In genomic region chr18:62245177-62245576, GRCh38 we compare ENCODE assay signal across 7 cellular contexts.
"Had no signal": no experiment of that assay in that cellular context is flagged by ENCODE, and none has a peak within 500 bp of the region (broad histone marks: within the 10 kb centered on the region; RNA-seq: fewer than 3 reads in every experiment).

No MANE protein-coding gene starts in this region.

- ATAC-seq: HCT116, K562 had no signal

- H3K9me3 Mint-ChIP-seq: HFFc6 had no signal

- H3K27ac ChIP-seq: GM23248 had no signal

- H3K9me3 ChIP-seq: HAP-1 had no signal

- DNase-seq: GM23248, GOT3, HFFc6, IMR-90 had no signal

- H3K27ac Mint-ChIP-seq: HFFc6 had no signal

- H3K9ac ChIP-seq: GM23248 had no signal

- H3K4me1 ChIP-seq: HAP-1 had no signal

- H3K4me3 Mint-ChIP-seq: HFFc6 had no signal

- H3K4me3 ChIP-seq: GM23248, HAP-1, K562 had no signal

- H2AFZ ChIP-seq: GM23248 had no signal

- H3K36me3 ChIP-seq: HAP-1 had no signal
